ENCODE assay signal across 11 cellular contexts in the genomic region with DNA sequence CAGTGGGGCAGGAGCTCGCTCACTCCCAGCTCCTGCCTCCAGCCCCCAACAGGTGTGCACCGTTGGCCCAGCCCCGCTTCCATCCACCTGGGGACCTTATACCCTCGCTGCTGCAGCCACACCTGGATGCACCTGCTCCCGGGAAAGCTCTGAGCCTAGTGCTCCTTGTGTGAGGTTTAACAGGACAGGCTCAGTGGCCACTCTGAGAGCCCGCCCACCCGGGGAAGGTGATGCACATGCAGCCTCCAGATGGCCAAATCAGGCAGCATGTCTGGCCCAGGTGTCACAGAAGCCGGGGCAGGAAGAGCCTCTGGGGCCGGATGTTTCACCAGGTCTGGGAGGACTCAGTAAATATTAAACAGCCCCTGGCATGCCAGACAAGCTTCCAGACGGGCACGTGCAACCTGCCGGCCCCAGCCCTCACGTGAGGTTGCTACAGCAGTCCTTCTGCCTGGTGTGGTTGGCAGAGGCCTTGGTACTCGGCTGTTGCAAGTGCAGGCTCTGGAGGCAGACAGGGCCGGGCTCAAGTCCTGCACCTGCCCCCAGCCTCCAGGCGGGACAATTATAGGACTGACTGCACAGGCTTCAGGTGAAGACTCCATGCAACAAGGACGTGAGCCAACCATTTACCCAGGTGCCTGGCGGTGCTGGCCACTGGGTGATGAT.
DNase-seq lines count a peak whose midpoint lies in the region; ATAC-seq and TF ChIP-seq lines count a peak whose summit lies in the region.
"Had no signal": no experiment of that assay in that cellular context is flagged by ENCODE, and none has a peak within 500 bp of the region (broad histone marks: within the 10 kb centered on the region; RNA-seq: fewer than 3 reads in every experiment).

No MANE protein-coding gene starts in this region.

- no peak overlapping the region for H3K9ac ChIP-seq in trophoblast cell (ENCODE audit: low read length)

- no peak overlapping the region for H4K8ac ChIP-seq in trophoblast cell (ENCODE audit: low read depth, low read length)

- no peak overlapping the region for H2BK5ac ChIP-seq in trophoblast cell (ENCODE audit: low read depth, low read length, poor library complexity)

- H3K36me3 ChIP-seq in body of pancreas (replicated peaks in 1 of 2; ENCODE audit: insufficient read depth in 1 of 2, low read depth in 2 of 2) (no peaks in the 10 kb centered on the region), mucosa of descending colon (ENCODE audit: low read depth) (no peaks in the 10 kb centered on the region), trophoblast cell (ENCODE audit: control insufficient read depth in 1 of 2, insufficient read depth in 2 of 2, low read length in 2 of 2) (no peaks in the 10 kb centered on the region)
- H3K36me3 ChIP-seq: ovary had no signal

- peak overlapping the region; percentile 36 to 74 (median 56) for H3K27ac ChIP-seq in body of pancreas
- H3K27ac ChIP-seq in trophoblast cell (ENCODE audit: low read depth, low read length), result no peak overlapping the region
- H3K27ac ChIP-seq: ovary had no signal

- H3K4me3 ChIP-seq in body of pancreas (no peak overlapping the region), mucosa of descending colon (no peak overlapping the region), trophoblast cell (ENCODE audit: low read depth, low read length) (no peak overlapping the region)
- H3K4me3 ChIP-seq: ovary had no signal

- H3K18ac ChIP-seq in trophoblast cell (ENCODE audit: low read length), result no peak overlapping the region

- no peak overlapping the region for H4K91ac ChIP-seq in trophoblast cell (ENCODE audit: low read depth, low read length)

- H2AFZ ChIP-seq in trophoblast cell (ENCODE audit: insufficient read depth, low read length, poor library complexity), result no peak overlapping the region

- H3K79me1 ChIP-seq in trophoblast cell (ENCODE audit: low read length), result peaks cover 2% of the 10 kb centered on the region

- TF ChIP-seq CTCF in body of pancreas (IDR thresholded peaks at IDR 0.05) (no peak), mucosa of descending colon (IDR thresholded peaks at IDR 0.05) (no peak)

- H3K79me2 ChIP-seq in trophoblast cell (ENCODE audit: control insufficient read depth, insufficient read depth, low read length, poor library complexity), result peaks cover 2% of the 10 kb centered on the region

- no peak overlapping the region for H3K4me2 ChIP-seq in trophoblast cell (ENCODE audit: low read length)

- no peak overlapping the region for H3K4me3 Mint-ChIP-seq in activated CD8-positive, alpha-beta T cell treated with anti-CD3 and anti-CD28 coated beads, Interleukin-2, amount 10 ng/mL, durations not matched to agents 7 days and 5 days
- H3K4me3 Mint-ChIP-seq: IgD-negative memory B cell had no signal

- H3K14ac ChIP-seq in trophoblast cell (ENCODE audit: low read length), result no peak overlapping the region

- WGBS in body of pancreas, 2 donors, result 49 to 71% methylated on average over 5 to 18 of the region's 18 CpGs
- no CpG with 5 or more reads among the region's 18 CpGs for WGBS in trophoblast cell (ENCODE audit: extremely low coverage, insufficient coverage, insufficient read length)

- no peak overlapping the region for H3K27ac Mint-ChIP-seq in activated CD8-positive, alpha-beta T cell treated with anti-CD3 and anti-CD28 coated beads, Interleukin-2, amount 10 ng/mL, durations not matched to agents 7 days and 5 days
- H3K27ac Mint-ChIP-seq: IgD-negative memory B cell had no signal

- H3K23ac ChIP-seq in trophoblast cell (ENCODE audit: low read length), result no peak overlapping the region

- no peaks in the 10 kb centered on the region for H3K4me1 Mint-ChIP-seq in activated CD8-positive, alpha-beta T cell treated with anti-CD3 and anti-CD28 coated beads, Interleukin-2, amount 10 ng/mL, durations not matched to agents 7 days and 5 days (ENCODE audit: low read depth)

- no peak for TF ChIP-seq POLR2A in body of pancreas (IDR thresholded peaks at IDR 0.05)

- no peak overlapping the region for H4K12ac ChIP-seq in trophoblast cell (ENCODE audit: low read depth, low read length)

- no peak overlapping the region for H3K4ac ChIP-seq in trophoblast cell (ENCODE audit: low read depth, low read length)

- H3K27me3 ChIP-seq in body of pancreas, result no peaks in the 10 kb centered on the region
- no peaks in the 10 kb centered on the region for H3K27me3 ChIP-seq in trophoblast cell (ENCODE audit: insufficient read depth, low read length)
- H3K27me3 ChIP-seq: ovary had no signal

- H3K4me1 ChIP-seq in body of pancreas (peaks cover 36% of the 10 kb centered on the region), mucosa of descending colon (ENCODE audit: low read depth) (no peaks in the 10 kb centered on the region), trophoblast cell (ENCODE audit: control insufficient read depth in 1 of 2, insufficient read depth in 2 of 2, low read length in 2 of 2) (peaks cover 17 to 23% of the 10 kb centered on the region in 2 experiments)

- peak; percentile 88 for DNase-seq in DMS79 treated with DMSO at 0.1 percent for 48 hours (lab: John Stamatoyannopoulos, UW)
- DNase-seq in NCI-H2107 treated with DMSO at 0.1 percent for 48 hours (lab: John Stamatoyannopoulos, UW; ENCODE audit: unreplicated experiment), result peak; percentile 64
- DNase-seq in body of pancreas, result peak; percentile 56 to 82 (median 78)
- DNase-seq in mucosa of descending colon, result no peak
- no peak for DNase-seq in trophoblast cell
- DNase-seq in activated CD8-positive, alpha-beta T cell treated with anti-CD3 and anti-CD28 coated beads, Interleukin-2, amount 10 ng/mL, durations not matched to agents 7 days and 5 days, result no peak
- no peak for DNase-seq in stimulated activated CD8-positive, alpha-beta memory T cell treated with anti-CD3 and anti-CD28 coated beads, Interleukin-4, amount 100 ng/mL, for 48 hours
- DNase-seq: activated T-cell treated with anti-CD3 and anti-CD28 coated beads for 4 hours, ovary had no signal

- ATAC-seq in body of pancreas (peak; percentile 79), mucosa of descending colon (peak; percentile 49), HG03039 (IDR thresholded peaks at IDR 0.05; ENCODE audit: unreplicated experiment) (no peak)
- no peak for ATAC-seq in activated CD8-positive, alpha-beta T cell treated with anti-CD3 and anti-CD28 coated beads, Interleukin-2, amount 10 ng/mL, durations not matched to agents 7 days and 5 days

- POLR2A ChIA-PET in activated CD8-positive, alpha-beta T cell treated with anti-CD3 and anti-CD28 coated beads, Interleukin-2, amount 10 ng/mL, durations not matched to agents 7 days and 5 days (lab: Charles Lee), result no interaction called here

- no peaks in the 10 kb centered on the region for H3K36me3 Mint-ChIP-seq in activated CD8-positive, alpha-beta T cell treated with anti-CD3 and anti-CD28 coated beads, Interleukin-2, amount 10 ng/mL, durations not matched to agents 7 days and 5 days (ENCODE audit: low read depth)
- H3K36me3 Mint-ChIP-seq: IgD-negative memory B cell had no signal

- CTCF ChIA-PET in activated CD8-positive, alpha-beta T cell treated with anti-CD3 and anti-CD28 coated beads, Interleukin-2, amount 10 ng/mL, durations not matched to agents 7 days and 5 days (lab: Charles Lee), result interaction anchor here (0.6 to 2.3 kb wide), 2 partner anchors 11 kb away, joined by 3 to 11 read pairs; no protein-coding TSS in a partner anchor

- H2AK5ac ChIP-seq in trophoblast cell (ENCODE audit: low read length), result no peak overlapping the region

- no peaks in the 10 kb centered on the region for H3K27me3 Mint-ChIP-seq in activated CD8-positive, alpha-beta T cell treated with anti-CD3 and anti-CD28 coated beads, Interleukin-2, amount 10 ng/mL, durations not matched to agents 7 days and 5 days (ENCODE audit: low read depth)

- H3K9me3 Mint-ChIP-seq in activated CD8-positive, alpha-beta T cell treated with anti-CD3 and anti-CD28 coated beads, Interleukin-2, amount 10 ng/mL, durations not matched to agents 7 days and 5 days (ENCODE audit: insufficient read depth), result no peaks in the 10 kb centered on the region

- intact Hi-C loops in body of pancreas (cut with DNase I) (no loop called here), mucosa of descending colon (cut with DNase I, micrococcal nuclease) (loop anchor here in 1 of 2 donors (10.0 kb wide), 1 partner anchor 120 kb away; no protein-coding TSS in a partner anchor)

- no peak overlapping the region for H2BK120ac ChIP-seq in trophoblast cell (ENCODE audit: insufficient read depth, low read length, poor library complexity)

- H2BK12ac ChIP-seq in trophoblast cell (ENCODE audit: low read length), result no peak overlapping the region

- H3K9me3 ChIP-seq in body of pancreas (peaks cover 0 to 4% (median 0%) of the 10 kb centered on the region in 3 donors), mucosa of descending colon (peaks cover 5% of the 10 kb centered on the region), trophoblast cell (ENCODE audit: insufficient read depth, low read depth, low read length) (peaks cover 8% of the 10 kb centered on the region)
- H3K9me3 ChIP-seq: ovary had no signal

Comparison
In these comparisons a context has a peak if more than half of its experiments do, and no peak if none do; other contexts are left out.
1. DNase-seq: peak in DMS79 treated with DMSO at 0.1 percent for 48 hours (single experiment), NCI-H2107 treated with DMSO at 0.1 percent for 48 hours (single experiment) and body of pancreas (4 of 4); none in mucosa of descending colon (0 of 3), trophoblast cell (0 of 2), activated CD8-positive, alpha-beta T cell treated with anti-CD3 and anti-CD28 coated beads, Interleukin-2, amount 10 ng/mL, durations not matched to agents 7 days and 5 days (single experiment) and stimulated activated CD8-positive, alpha-beta memory T cell treated with anti-CD3 and anti-CD28 coated beads, Interleukin-4, amount 100 ng/mL, for 48 hours (single experiment).
2. ATAC-seq: peak in body of pancreas (single experiment) and mucosa of descending colon (single experiment); none in activated CD8-positive, alpha-beta T cell treated with anti-CD3 and anti-CD28 coated beads, Interleukin-2, amount 10 ng/mL, durations not matched to agents 7 days and 5 days (single experiment) and HG03039 (single experiment).